In genomic region chr2:61499060-61499459, GRCh38 we compare ENCODE assay signal across 28 cellular contexts.
"Had no signal": no experiment of that assay in that cellular context is flagged by ENCODE, and none has a peak within 500 bp of the region (broad histone marks: within the 10 kb centered on the region; RNA-seq: fewer than 3 reads in every experiment).

No MANE protein-coding gene starts in this region.

- H3K4me1 ChIP-seq: adrenal gland, body of pancreas, breast epithelium, Peyer's patch had no signal

- H3K9me3 Mint-ChIP-seq: activated CD4-positive, alpha-beta T cell treated with anti-CD3 and anti-CD28 coated beads, Interleukin-2, amount 10 ng/mL, durations not matched to agents 24 days and 14 days; activated CD8-positive, alpha-beta T cell treated with anti-CD3 and anti-CD28 coated beads for 36 hours; activated naive CD4-positive, alpha-beta T cell treated with anti-CD3 and anti-CD28 coated beads for 36 hours; activated naive CD4-positive, alpha-beta T cell treated with anti-CD3 and anti-CD28 coated beads, Interleukin-2, amount 50 U/mL, for 72 hours; activated T-cell treated with anti-CD3 and anti-CD28 coated beads, Interleukin-2, amount 50 U/mL, for 4 hours; activated T-helper 1 cell treated with anti-CD3 and anti-CD28 coated beads, Interleukin-12 subunit alpha, Interleukin-12 subunit beta, Interleukin-2, Interleukin-4 antibody, amounts not matched to agents 30 ng/mL and 10 ng/mL and 1 ng/mL, durations not matched to agents 14 hours and 24 hours and 36 hours; T-helper 1 cell treated with Interleukin-12 subunit alpha and Interleukin-12 subunit beta and Interleukin-4 antibody, amounts not matched to agents 30 μg/mL and 1 μg/mL, for 36 hours; T-helper 2 cell treated with Interferon-gamma antibody and Interleukin-4, amounts not matched to agents 5 μg/mL and 100 μg/mL, for 36 hours had no signal

- DNase-seq: activated CD4-positive, alpha-beta T cell treated with anti-CD3 and anti-CD28 coated beads, Interleukin-2, amount 10 ng/mL, durations not matched to agents 24 days and 14 days; activated CD4-positive, alpha-beta T cell treated with anti-CD3 and anti-CD28 coated beads, Interleukin-2, amount 50 U/mL, for 4 hours; activated CD8-positive, alpha-beta T cell treated with anti-CD3 and anti-CD28 coated beads for 36 hours; activated gamma-delta T cell treated with Interleukin-2 at 50 U/mL for 16 hours; activated naive CD4-positive, alpha-beta T cell treated with anti-CD3 and anti-CD28 coated beads for 36 hours; activated T-cell treated with anti-CD3 and anti-CD28 coated beads, Interleukin-2, amount 50 U/mL, for 4 hours; adrenal gland; body of pancreas; Kasumi-1; MG63; NCI-H1048; NCI-H1105 treated with DMSO at 0.1 percent for 48 hours; NCI-H1436; NCI-H1694; NCI-H1930; NCI-H2081 treated with DMSO at 0.1 percent for 48 hours; NCI-H226; NCI-H446 treated with DMSO at 0.1 percent for 48 hours; NCI-H524 treated with DMSO at 0.1 percent for 48 hours; PC-3; Peyer's patch; RPMI8226; SHP77 treated with DMSO at 0.1 percent for 48 hours had no signal

- H3K27ac ChIP-seq: adrenal gland, body of pancreas, breast epithelium, Peyer's patch had no signal

- H3K27me3 ChIP-seq: adrenal gland, body of pancreas, breast epithelium, MG63, Peyer's patch had no signal

- H3K4me3 Mint-ChIP-seq: activated CD4-positive, alpha-beta T cell treated with anti-CD3 and anti-CD28 coated beads, Interleukin-2, amount 10 ng/mL, durations not matched to agents 24 days and 14 days; activated CD8-positive, alpha-beta T cell treated with anti-CD3 and anti-CD28 coated beads for 36 hours; activated naive CD4-positive, alpha-beta T cell treated with anti-CD3 and anti-CD28 coated beads for 36 hours; activated T-cell treated with anti-CD3 and anti-CD28 coated beads, Interleukin-2, amount 50 U/mL, for 4 hours; activated T-helper 1 cell treated with anti-CD3 and anti-CD28 coated beads, Interleukin-12 subunit alpha, Interleukin-12 subunit beta, Interleukin-2, Interleukin-4 antibody, amounts not matched to agents 30 ng/mL and 10 ng/mL and 1 ng/mL, durations not matched to agents 14 hours and 24 hours and 36 hours; T-helper 1 cell treated with Interleukin-12 subunit alpha and Interleukin-12 subunit beta and Interleukin-4 antibody, amounts not matched to agents 30 μg/mL and 1 μg/mL, for 36 hours; T-helper 2 cell treated with Interferon-gamma antibody and Interleukin-4, amounts not matched to agents 5 μg/mL and 100 μg/mL, for 36 hours had no signal

- H3K27me3 Mint-ChIP-seq: activated CD4-positive, alpha-beta T cell treated with anti-CD3 and anti-CD28 coated beads, Interleukin-2, amount 10 ng/mL, durations not matched to agents 24 days and 14 days; activated CD8-positive, alpha-beta T cell treated with anti-CD3 and anti-CD28 coated beads for 36 hours had no signal

- H3K27ac Mint-ChIP-seq: activated CD4-positive, alpha-beta T cell treated with anti-CD3 and anti-CD28 coated beads, Interleukin-2, amount 10 ng/mL, durations not matched to agents 24 days and 14 days; activated naive CD4-positive, alpha-beta T cell treated with anti-CD3 and anti-CD28 coated beads for 36 hours; activated T-helper 1 cell treated with anti-CD3 and anti-CD28 coated beads, Interleukin-12 subunit alpha, Interleukin-12 subunit beta, Interleukin-2, Interleukin-4 antibody, amounts not matched to agents 30 ng/mL and 10 ng/mL and 1 ng/mL, durations not matched to agents 14 hours and 24 hours and 36 hours; T-helper 1 cell treated with Interleukin-12 subunit alpha and Interleukin-12 subunit beta and Interleukin-4 antibody, amounts not matched to agents 30 μg/mL and 1 μg/mL, for 36 hours; T-helper 2 cell treated with Interferon-gamma antibody and Interleukin-4, amounts not matched to agents 5 μg/mL and 100 μg/mL, for 36 hours had no signal

- H3K9me3 ChIP-seq: adrenal gland, body of pancreas, breast epithelium, MG63, Peyer's patch had no signal

- ATAC-seq: activated CD8-positive, alpha-beta T cell treated with anti-CD3 and anti-CD28 coated beads for 36 hours; activated naive CD4-positive, alpha-beta T cell treated with anti-CD3 and anti-CD28 coated beads, Interleukin-2, amount 50 U/mL, for 72 hours; activated T-cell treated with anti-CD3 and anti-CD28 coated beads, Interleukin-2, amount 50 U/mL, for 4 hours; body of pancreas; PC-3 had no signal

- H3K4me3 ChIP-seq: adrenal gland, body of pancreas, breast epithelium, MG63, Peyer's patch had no signal
